In genomic region chr1:12087797-12088314, GRCh38 we compare ENCODE assay signal across 11 cellular contexts. TPM values are rescaled to one million over a fixed set of nuclear protein-coding genes. Genes with fewer than 3 reads are reported as not detected.
DNase-seq lines count a peak whose midpoint lies in the region; ATAC-seq and TF ChIP-seq lines count a peak whose summit lies in the region.
"Had no signal": no experiment of that assay in that cellular context is flagged by ENCODE, and none has a peak within 500 bp of the region (broad histone marks: within the 10 kb centered on the region; RNA-seq: fewer than 3 reads in every experiment).

No MANE protein-coding gene starts in this region.

- CTCF ChIA-PET in activated CD8-positive, alpha-beta T cell treated with anti-CD3 and anti-CD28 coated beads, Interleukin-2, amount 10 ng/mL, durations not matched to agents 7 days and 5 days (lab: Charles Lee), result interaction anchor here (0.7 to 2.0 kb wide), 6 partner anchors 9 to 441 kb away, joined by 3 to 14 read pairs (median 4); no protein-coding TSS in a partner anchor

- peak overlapping the region; percentile 51 for H3K4me3 Mint-ChIP-seq in activated CD8-positive, alpha-beta T cell treated with anti-CD3 and anti-CD28 coated beads, Interleukin-2, amount 10 ng/mL, durations not matched to agents 7 days and 5 days
- peak overlapping the region; percentile 43 to 87 (median 73) for H3K4me3 Mint-ChIP-seq in naive thymus-derived CD8-positive, alpha-beta T cell

- peaks cover 10% of the 10 kb centered on the region for H3K36me3 Mint-ChIP-seq in activated CD8-positive, alpha-beta T cell treated with anti-CD3 and anti-CD28 coated beads, Interleukin-2, amount 10 ng/mL, durations not matched to agents 7 days and 5 days (ENCODE audit: low read depth)
- peaks cover 0 to 8% (median 0%) of the 10 kb centered on the region in 3 donors for H3K36me3 Mint-ChIP-seq in naive thymus-derived CD8-positive, alpha-beta T cell

- DNase-seq in GM13977 (ENCODE audit: low spot score) (peak; percentile 73), islet precursor cell (no peak), HuH-7.5 (ENCODE audit: low spot score) (no peak), 8988T (no peak)
- DNase-seq in activated CD8-positive, alpha-beta T cell treated with anti-CD3 and anti-CD28 coated beads, Interleukin-2, amount 10 ng/mL, durations not matched to agents 7 days and 5 days, result peak; percentile 80
- DNase-seq in naive thymus-derived CD8-positive, alpha-beta T cell, result peak in 8 of 10 donors; percentile 15 to 45 (median 30)
- DNase-seq: effector CD8-positive, alpha-beta T cell; left cardiac atrium; NCI-H2171 had no signal

- POLR2A ChIA-PET in activated CD8-positive, alpha-beta T cell treated with anti-CD3 and anti-CD28 coated beads, Interleukin-2, amount 10 ng/mL, durations not matched to agents 7 days and 5 days (lab: Charles Lee), result interaction anchor here (1.0 to 2.7 kb wide), 5 partner anchors 26 to 179 kb away, joined by 4 to 42 read pairs (median 4); no protein-coding TSS in a partner anchor
- POLR2A ChIA-PET in naive thymus-derived CD8-positive, alpha-beta T cell (lab: Charles Lee), result interaction anchor here (1.0 to 1.4 kb wide), 4 partner anchors 15 to 180 kb away, joined by 3 to 4 read pairs (median 3); partner anchors contain the start of gene MFN2

- TF ChIP-seq CTCF in GM13977 (IDR thresholded peaks at IDR 0.05; ENCODE audit: extremely low read depth, insufficient read depth, missing control alignments), result no peak

- peaks cover 40% of the 10 kb centered on the region for H3K4me1 Mint-ChIP-seq in activated CD8-positive, alpha-beta T cell treated with anti-CD3 and anti-CD28 coated beads, Interleukin-2, amount 10 ng/mL, durations not matched to agents 7 days and 5 days (ENCODE audit: low read depth)
- H3K4me1 Mint-ChIP-seq in naive thymus-derived CD8-positive, alpha-beta T cell, result peaks cover 31 to 48% (median 45%) of the 10 kb centered on the region in 4 donors

- H3K9me3 Mint-ChIP-seq in activated CD8-positive, alpha-beta T cell treated with anti-CD3 and anti-CD28 coated beads, Interleukin-2, amount 10 ng/mL, durations not matched to agents 7 days and 5 days (ENCODE audit: insufficient read depth), result peaks cover 9% of the 10 kb centered on the region
- H3K9me3 Mint-ChIP-seq in naive thymus-derived CD8-positive, alpha-beta T cell, result peaks cover 0 to 23% (median 8%) of the 10 kb centered on the region in 9 donors

- in situ Hi-C loops in GM13977 (cut with MboI; ENCODE audit: low pct_unique_long_range_greater_than_20kb, low sequenced_read_pairs, unreplicated experiment), result no loop called here

- peak overlapping the region; percentile 91 for H3K27ac Mint-ChIP-seq in activated CD8-positive, alpha-beta T cell treated with anti-CD3 and anti-CD28 coated beads, Interleukin-2, amount 10 ng/mL, durations not matched to agents 7 days and 5 days
- H3K27ac Mint-ChIP-seq in naive thymus-derived CD8-positive, alpha-beta T cell, result peak overlapping the region; percentile 72 to 91 (median 84)

- ATAC-seq in HG03342 (IDR thresholded peaks at IDR 0.05; ENCODE audit: unreplicated experiment), result peak; percentile 48
- peak; percentile 76 for ATAC-seq in activated CD8-positive, alpha-beta T cell treated with anti-CD3 and anti-CD28 coated beads, Interleukin-2, amount 10 ng/mL, durations not matched to agents 7 days and 5 days
- peak; percentile 72 to 75 for ATAC-seq in naive thymus-derived CD8-positive, alpha-beta T cell
- no peak for ATAC-seq in GM18873 (IDR thresholded peaks at IDR 0.05; ENCODE audit: low FRiP score, unreplicated experiment)

- no peaks in the 10 kb centered on the region for H3K27me3 Mint-ChIP-seq in activated CD8-positive, alpha-beta T cell treated with anti-CD3 and anti-CD28 coated beads, Interleukin-2, amount 10 ng/mL, durations not matched to agents 7 days and 5 days (ENCODE audit: low read depth)
- no peaks in the 10 kb centered on the region for H3K27me3 Mint-ChIP-seq in naive thymus-derived CD8-positive, alpha-beta T cell

RNA-seq across cellular contexts. Expression of gene TNFRSF8, which starts 24.8 kb away (rescaled TPM):
- under 1 TPM; 0.95 to 0.97 TPM for total RNA-seq in activated CD8-positive, alpha-beta T cell treated with anti-CD3 and anti-CD28 coated beads, Interleukin-2, amount 10 ng/mL, durations not matched to agents 7 days and 5 days
- total RNA-seq in naive thymus-derived CD8-positive, alpha-beta T cell, result not detected
- polyA plus RNA-seq in naive thymus-derived CD8-positive, alpha-beta T cell, result not detected

Comparison
In these comparisons a context has a peak if more than half of its experiments do, and no peak if none do; other contexts are left out.
1. DNase-seq: peak in GM13977 (single experiment), activated CD8-positive, alpha-beta T cell treated with anti-CD3 and anti-CD28 coated beads, Interleukin-2, amount 10 ng/mL, durations not matched to agents 7 days and 5 days (single experiment) and naive thymus-derived CD8-positive, alpha-beta T cell (8 of 10); none in islet precursor cell (single experiment), HuH-7.5 (single experiment) and 8988T (single experiment).